1 cellular context compared by ENCODE assay signal in genomic region chr12:9349888-9350885, GRCh38.
TF ChIP-seq lines count a peak whose summit lies in the region.

No MANE protein-coding gene starts in this region.

TF ChIP-seq in HepG2, 621 proteins besides CTCF, POLR2A, EP300 and RAD21 (continued from another document and continues in another):
- TF ChIP-seq ZNF740 (CRISPR knock-in tag; IDR thresholded peaks at IDR 0.05) (no peak), HNRNPK (IDR thresholded peaks at IDR 0.05; ENCODE audit: low read depth, low read length, poor library complexity, severe bottlenecking) (no peak), SP1 (IDR thresholded peaks at IDR 0.05) (no peak), SP1 (CRISPR knock-in tag; IDR thresholded peaks at IDR 0.05) (no peak), PAXIP1 (CRISPR knock-in tag; conservative IDR thresholded peaks at IDR 0.05) (0 out of 2 replicates have a peak, but pooled peaks have one; percentile 32), NFAT5 (CRISPR knock-in tag; IDR thresholded peaks at IDR 0.05) (no peak), YEATS4 (CRISPR knock-in tag; IDR thresholded peaks at IDR 0.05; ENCODE audit: borderline replicate concordance) (no peak), SNAPC2 (CRISPR knock-in tag; IDR thresholded peaks at IDR 0.05) (no peak), HMGXB4 (CRISPR knock-in tag; IDR thresholded peaks at IDR 0.05; ENCODE audit: borderline replicate concordance in 1 of 2, low read depth in 1 of 2) (no peak), MAF1 (CRISPR knock-in tag; IDR thresholded peaks at IDR 0.05; ENCODE audit: borderline replicate concordance) (no peak), CCAR2 (optimal IDR thresholded peaks at IDR 0.05; ENCODE audit: low read depth, low read length) (no peak), ZNF891 (CRISPR knock-in tag; IDR thresholded peaks at IDR 0.05) (no peak), EED (CRISPR knock-in tag; IDR thresholded peaks at IDR 0.05) (no peak), SMAD1 (CRISPR knock-in tag; IDR thresholded peaks at IDR 0.05; ENCODE audit: borderline replicate concordance, low read depth) (no peak), ZNF44 (CRISPR knock-in tag; IDR thresholded peaks at IDR 0.05) (no peak), SMYD3 (CRISPR knock-in tag; IDR thresholded peaks at IDR 0.05) (no peak), ZNF7 (CRISPR knock-in tag; IDR thresholded peaks at IDR 0.05) (0 out of 2 replicates have a peak, but pooled peaks have one; percentile 57), YEATS2 (CRISPR knock-in tag; IDR thresholded peaks at IDR 0.05; ENCODE audit: borderline replicate concordance) (no peak), ATAD3A (CRISPR knock-in tag; IDR thresholded peaks at IDR 0.05) (no peak), MAZ (IDR thresholded peaks at IDR 0.05; ENCODE audit: borderline replicate concordance, low read depth, low read length) (no peak), MAZ (CRISPR knock-in tag; IDR thresholded peaks at IDR 0.05; ENCODE audit: low read depth) (no peak), HNF4A (CRISPR knock-in tag; IDR thresholded peaks at IDR 0.05) (peak; percentile 13; the same call in 1 of the 2 replicates), PLRG1 (conservative IDR thresholded peaks at IDR 0.05) (no peak), SOX5 (CRISPR knock-in tag; IDR thresholded peaks at IDR 0.05; ENCODE audit: borderline replicate concordance) (peak; percentile 31; the same call in 1 of the 2 replicates), ERF (CRISPR knock-in tag; IDR thresholded peaks at IDR 0.05) (no peak), ZNF251 (CRISPR knock-in tag; IDR thresholded peaks at IDR 0.05) (no peak)
- TF ChIP-seq, protein P1, sequence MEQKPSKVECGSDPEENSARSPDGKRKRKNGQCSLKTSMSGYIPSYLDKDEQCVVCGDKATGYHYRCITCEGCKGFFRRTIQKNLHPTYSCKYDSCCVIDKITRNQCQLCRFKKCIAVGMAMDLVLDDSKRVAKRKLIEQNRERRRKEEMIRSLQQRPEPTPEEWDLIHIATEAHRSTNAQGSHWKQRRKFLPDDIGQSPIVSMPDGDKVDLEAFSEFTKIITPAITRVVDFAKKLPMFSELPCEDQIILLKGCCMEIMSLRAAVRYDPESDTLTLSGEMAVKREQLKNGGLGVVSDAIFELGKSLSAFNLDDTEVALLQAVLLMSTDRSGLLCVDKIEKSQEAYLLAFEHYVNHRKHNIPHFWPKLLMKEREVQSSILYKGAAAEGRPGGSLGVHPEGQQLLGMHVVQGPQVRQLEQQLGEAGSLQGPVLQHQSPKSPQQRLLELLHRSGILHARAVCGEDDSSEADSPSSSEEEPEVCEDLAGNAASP (CRISPR knock-in tag; IDR thresholded peaks at IDR 0.05; ENCODE audit: borderline replicate concordance), result no peak
- TF ChIP-seq, protein P2, sequence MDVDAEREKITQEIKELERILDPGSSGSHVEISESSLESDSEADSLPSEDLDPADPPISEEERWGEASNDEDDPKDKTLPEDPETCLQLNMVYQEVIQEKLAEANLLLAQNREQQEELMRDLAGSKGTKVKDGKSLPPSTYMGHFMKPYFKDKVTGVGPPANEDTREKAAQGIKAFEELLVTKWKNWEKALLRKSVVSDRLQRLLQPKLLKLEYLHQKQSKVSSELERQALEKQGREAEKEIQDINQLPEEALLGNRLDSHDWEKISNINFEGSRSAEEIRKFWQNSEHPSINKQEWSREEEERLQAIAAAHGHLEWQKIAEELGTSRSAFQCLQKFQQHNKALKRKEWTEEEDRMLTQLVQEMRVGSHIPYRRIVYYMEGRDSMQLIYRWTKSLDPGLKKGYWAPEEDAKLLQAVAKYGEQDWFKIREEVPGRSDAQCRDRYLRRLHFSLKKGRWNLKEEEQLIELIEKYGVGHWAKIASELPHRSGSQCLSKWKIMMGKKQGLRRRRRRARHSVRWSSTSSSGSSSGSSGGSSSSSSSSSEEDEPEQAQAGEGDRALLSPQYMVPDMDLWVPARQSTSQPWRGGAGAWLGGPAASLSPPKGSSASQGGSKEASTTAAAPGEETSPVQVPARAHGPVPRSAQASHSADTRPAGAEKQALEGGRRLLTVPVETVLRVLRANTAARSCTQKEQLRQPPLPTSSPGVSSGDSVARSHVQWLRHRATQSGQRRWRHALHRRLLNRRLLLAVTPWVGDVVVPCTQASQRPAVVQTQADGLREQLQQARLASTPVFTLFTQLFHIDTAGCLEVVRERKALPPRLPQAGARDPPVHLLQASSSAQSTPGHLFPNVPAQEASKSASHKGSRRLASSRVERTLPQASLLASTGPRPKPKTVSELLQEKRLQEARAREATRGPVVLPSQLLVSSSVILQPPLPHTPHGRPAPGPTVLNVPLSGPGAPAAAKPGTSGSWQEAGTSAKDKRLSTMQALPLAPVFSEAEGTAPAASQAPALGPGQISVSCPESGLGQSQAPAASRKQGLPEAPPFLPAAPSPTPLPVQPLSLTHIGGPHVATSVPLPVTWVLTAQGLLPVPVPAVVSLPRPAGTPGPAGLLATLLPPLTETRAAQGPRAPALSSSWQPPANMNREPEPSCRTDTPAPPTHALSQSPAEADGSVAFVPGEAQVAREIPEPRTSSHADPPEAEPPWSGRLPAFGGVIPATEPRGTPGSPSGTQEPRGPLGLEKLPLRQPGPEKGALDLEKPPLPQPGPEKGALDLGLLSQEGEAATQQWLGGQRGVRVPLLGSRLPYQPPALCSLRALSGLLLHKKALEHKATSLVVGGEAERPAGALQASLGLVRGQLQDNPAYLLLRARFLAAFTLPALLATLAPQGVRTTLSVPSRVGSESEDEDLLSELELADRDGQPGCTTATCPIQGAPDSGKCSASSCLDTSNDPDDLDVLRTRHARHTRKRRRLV (CRISPR knock-in tag; IDR thresholded peaks at IDR 0.05), result no peak
- TF ChIP-seq, protein P3, sequence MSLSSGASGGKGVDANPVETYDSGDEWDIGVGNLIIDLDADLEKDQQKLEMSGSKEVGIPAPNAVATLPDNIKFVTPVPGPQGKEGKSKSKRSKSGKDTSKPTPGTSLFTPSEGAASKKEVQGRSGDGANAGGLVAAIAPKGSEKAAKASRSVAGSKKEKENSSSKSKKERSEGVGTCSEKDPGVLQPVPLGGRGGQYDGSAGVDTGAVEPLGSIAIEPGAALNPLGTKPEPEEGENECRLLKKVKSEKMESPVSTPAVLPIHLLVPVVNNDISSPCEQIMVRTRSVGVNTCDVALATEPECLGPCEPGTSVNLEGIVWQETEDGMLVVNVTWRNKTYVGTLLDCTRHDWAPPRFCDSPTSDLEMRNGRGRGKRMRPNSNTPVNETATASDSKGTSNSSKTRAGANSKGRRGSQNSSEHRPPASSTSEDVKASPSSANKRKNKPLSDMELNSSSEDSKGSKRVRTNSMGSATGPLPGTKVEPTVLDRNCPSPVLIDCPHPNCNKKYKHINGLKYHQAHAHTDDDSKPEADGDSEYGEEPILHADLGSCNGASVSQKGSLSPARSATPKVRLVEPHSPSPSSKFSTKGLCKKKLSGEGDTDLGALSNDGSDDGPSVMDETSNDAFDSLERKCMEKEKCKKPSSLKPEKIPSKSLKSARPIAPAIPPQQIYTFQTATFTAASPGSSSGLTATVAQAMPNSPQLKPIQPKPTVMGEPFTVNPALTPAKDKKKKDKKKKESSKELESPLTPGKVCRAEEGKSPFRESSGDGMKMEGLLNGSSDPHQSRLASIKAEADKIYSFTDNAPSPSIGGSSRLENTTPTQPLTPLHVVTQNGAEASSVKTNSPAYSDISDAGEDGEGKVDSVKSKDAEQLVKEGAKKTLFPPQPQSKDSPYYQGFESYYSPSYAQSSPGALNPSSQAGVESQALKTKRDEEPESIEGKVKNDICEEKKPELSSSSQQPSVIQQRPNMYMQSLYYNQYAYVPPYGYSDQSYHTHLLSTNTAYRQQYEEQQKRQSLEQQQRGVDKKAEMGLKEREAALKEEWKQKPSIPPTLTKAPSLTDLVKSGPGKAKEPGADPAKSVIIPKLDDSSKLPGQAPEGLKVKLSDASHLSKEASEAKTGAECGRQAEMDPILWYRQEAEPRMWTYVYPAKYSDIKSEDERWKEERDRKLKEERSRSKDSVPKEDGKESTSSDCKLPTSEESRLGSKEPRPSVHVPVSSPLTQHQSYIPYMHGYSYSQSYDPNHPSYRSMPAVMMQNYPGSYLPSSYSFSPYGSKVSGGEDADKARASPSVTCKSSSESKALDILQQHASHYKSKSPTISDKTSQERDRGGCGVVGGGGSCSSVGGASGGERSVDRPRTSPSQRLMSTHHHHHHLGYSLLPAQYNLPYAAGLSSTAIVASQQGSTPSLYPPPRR (CRISPR knock-in tag; IDR thresholded peaks at IDR 0.05; ENCODE audit: borderline replicate concordance), result no peak
- TF ChIP-seq, protein P4, sequence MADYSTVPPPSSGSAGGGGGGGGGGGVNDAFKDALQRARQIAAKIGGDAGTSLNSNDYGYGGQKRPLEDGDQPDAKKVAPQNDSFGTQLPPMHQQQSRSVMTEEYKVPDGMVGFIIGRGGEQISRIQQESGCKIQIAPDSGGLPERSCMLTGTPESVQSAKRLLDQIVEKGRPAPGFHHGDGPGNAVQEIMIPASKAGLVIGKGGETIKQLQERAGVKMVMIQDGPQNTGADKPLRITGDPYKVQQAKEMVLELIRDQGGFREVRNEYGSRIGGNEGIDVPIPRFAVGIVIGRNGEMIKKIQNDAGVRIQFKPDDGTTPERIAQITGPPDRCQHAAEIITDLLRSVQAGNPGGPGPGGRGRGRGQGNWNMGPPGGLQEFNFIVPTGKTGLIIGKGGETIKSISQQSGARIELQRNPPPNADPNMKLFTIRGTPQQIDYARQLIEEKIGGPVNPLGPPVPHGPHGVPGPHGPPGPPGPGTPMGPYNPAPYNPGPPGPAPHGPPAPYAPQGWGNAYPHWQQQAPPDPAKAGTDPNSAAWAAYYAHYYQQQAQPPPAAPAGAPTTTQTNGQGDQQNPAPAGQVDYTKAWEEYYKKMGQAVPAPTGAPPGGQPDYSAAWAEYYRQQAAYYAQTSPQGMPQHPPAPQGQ (CRISPR knock-in tag; IDR thresholded peaks at IDR 0.05; ENCODE audit: borderline replicate concordance), result no peak
